In genomic region chr20:54643761-54644160, GRCh38 we compare ENCODE assay signal across 15 cellular contexts.
DNase-seq lines count a peak whose midpoint lies in the region; ATAC-seq and TF ChIP-seq lines count a peak whose summit lies in the region.
"Had no signal": no experiment of that assay in that cellular context is flagged by ENCODE, and none has a peak within 500 bp of the region (broad histone marks: within the 10 kb centered on the region; RNA-seq: fewer than 3 reads in every experiment).

No MANE protein-coding gene starts in this region.

- no peaks in the 10 kb centered on the region for H3K9me3 ChIP-seq in BLaER1 treated with 17β-estradiol and CSF1 and Interleukin-3, amounts not matched to agents 10 nM and 100 nM (replicated peaks in 1 of 11)
- H3K9me3 ChIP-seq: gastroesophageal sphincter had no signal

- peaks cover 12 to 22% (median 12%) of the 10 kb centered on the region in 10 experiments for H3K4me1 ChIP-seq in BLaER1 treated with 17β-estradiol and CSF1 and Interleukin-3, amounts not matched to agents 10 nM and 100 nM
- H3K4me1 ChIP-seq: gastroesophageal sphincter had no signal

- no peaks in the 10 kb centered on the region for H4K20me1 ChIP-seq in BLaER1 treated with 17β-estradiol and CSF1 and Interleukin-3, amounts not matched to agents 10 nM and 100 nM

- no peaks in the 10 kb centered on the region for H3K27me3 ChIP-seq in BLaER1 treated with 17β-estradiol and CSF1 and Interleukin-3, amounts not matched to agents 10 nM and 100 nM
- H3K27me3 ChIP-seq: gastroesophageal sphincter had no signal

- TF ChIP-seq CTCF in epithelial cell of esophagus (IDR thresholded peaks at IDR 0.05; ENCODE audit: insufficient read depth, low read depth, low read length, missing control alignments) (no peak), WTC11 (IDR thresholded peaks at IDR 0.05) (no peak)

- peak; percentile 21 to 55 for DNase-seq in NCI-H446 (lab: John Stamatoyannopoulos, UW)
- peak; percentile 56 for DNase-seq in epithelial cell of esophagus (ENCODE audit: low read depth)
- peak; percentile 37 for DNase-seq in non-pigmented ciliary epithelial cell (ENCODE audit: low read depth)
- DNase-seq in OCI-M1 (lab: John Stamatoyannopoulos, UW): no peak
- no peak for DNase-seq in WTC11 (ENCODE audit: low spot score)
- DNase-seq in activated CD4-positive, alpha-beta T cell treated with anti-CD3 and anti-CD28 coated beads, Interleukin-2, amount 50 U/mL, for 1 hour: no peak
- DNase-seq: activated naive CD4-positive, alpha-beta T cell treated with anti-CD3 and anti-CD28 coated beads, Interleukin-2, amount 10 ng/mL, durations not matched to agents 7 days and 5 days; left cardiac atrium; naive thymus-derived CD8-positive, alpha-beta T cell; NCI-H2171 treated with DMSO at 0.1 percent for 48 hours; T-helper 9 cell had no signal

- H3K27me3 Mint-ChIP-seq in WTC11 (ENCODE audit: low read depth): no peaks in the 10 kb centered on the region
- H3K27me3 Mint-ChIP-seq: activated naive CD4-positive, alpha-beta T cell treated with anti-CD3 and anti-CD28 coated beads, Interleukin-2, amount 10 ng/mL, durations not matched to agents 7 days and 5 days had no signal

- no peak overlapping the region for H3K27ac Mint-ChIP-seq in WTC11
- H3K27ac Mint-ChIP-seq: activated naive CD4-positive, alpha-beta T cell treated with anti-CD3 and anti-CD28 coated beads, Interleukin-2, amount 10 ng/mL, durations not matched to agents 7 days and 5 days; naive thymus-derived CD8-positive, alpha-beta T cell had no signal

- H3K4me2 ChIP-seq in BLaER1 treated with 17β-estradiol and CSF1 and Interleukin-3, amounts not matched to agents 10 nM and 100 nM: peak overlapping the region; percentile 18 to 64 (median 55); a peak in 21 of 22 replicates

- H3K9me3 Mint-ChIP-seq in WTC11: no peaks in the 10 kb centered on the region
- H3K9me3 Mint-ChIP-seq: activated naive CD4-positive, alpha-beta T cell treated with anti-CD3 and anti-CD28 coated beads, Interleukin-2, amount 10 ng/mL, durations not matched to agents 7 days and 5 days; naive thymus-derived CD8-positive, alpha-beta T cell had no signal

- H3K4me1 Mint-ChIP-seq in WTC11: peaks cover 10% of the 10 kb centered on the region
- H3K4me1 Mint-ChIP-seq: activated naive CD4-positive, alpha-beta T cell treated with anti-CD3 and anti-CD28 coated beads, Interleukin-2, amount 10 ng/mL, durations not matched to agents 7 days and 5 days; naive thymus-derived CD8-positive, alpha-beta T cell had no signal

- no peak overlapping the region for H3K4me3 Mint-ChIP-seq in WTC11
- H3K4me3 Mint-ChIP-seq: activated naive CD4-positive, alpha-beta T cell treated with anti-CD3 and anti-CD28 coated beads, Interleukin-2, amount 10 ng/mL, durations not matched to agents 7 days and 5 days; naive thymus-derived CD8-positive, alpha-beta T cell had no signal

- peak overlapping the region in 1 of 11 experiments; percentile 9; a peak in 1 of 22 replicates for H3K27ac ChIP-seq in BLaER1 treated with 17β-estradiol and CSF1 and Interleukin-3, amounts not matched to agents 10 nM and 100 nM
- H3K27ac ChIP-seq: gastroesophageal sphincter, skin epidermis had no signal

- POLR2A ChIA-PET in WTC11 (lab: Charles Lee): no interaction called here

- H3K9ac ChIP-seq in BLaER1 treated with 17β-estradiol and CSF1 and Interleukin-3, amounts not matched to agents 10 nM and 100 nM: no peak overlapping the region

- no peak overlapping the region for H3K4me3 ChIP-seq in BLaER1 treated with 17β-estradiol and CSF1 and Interleukin-3, amounts not matched to agents 10 nM and 100 nM
- H3K4me3 ChIP-seq in epithelial cell of esophagus (ENCODE audit: low read length): no peak overlapping the region
- H3K4me3 ChIP-seq: gastroesophageal sphincter, skin epidermis had no signal

- CTCF ChIA-PET in WTC11 (lab: Charles Lee): no interaction called here

- no peaks in the 10 kb centered on the region for H3K36me3 ChIP-seq in BLaER1 treated with 17β-estradiol and CSF1 and Interleukin-3, amounts not matched to agents 10 nM and 100 nM
- H3K36me3 ChIP-seq: gastroesophageal sphincter had no signal

- H3K36me3 Mint-ChIP-seq in WTC11: no peaks in the 10 kb centered on the region
- H3K36me3 Mint-ChIP-seq: activated naive CD4-positive, alpha-beta T cell treated with anti-CD3 and anti-CD28 coated beads, Interleukin-2, amount 10 ng/mL, durations not matched to agents 7 days and 5 days; naive thymus-derived CD8-positive, alpha-beta T cell had no signal

- ATAC-seq in WTC11 (no peak), HG03095 (IDR thresholded peaks at IDR 0.05; ENCODE audit: unreplicated experiment) (no peak)
- ATAC-seq: gastroesophageal sphincter; naive thymus-derived CD8-positive, alpha-beta T cell had no signal

TF ChIP-seq in WTC11, 78 proteins besides CTCF, POLR2A, EP300 and RAD21 (continues in another document):
- no peak for TF ChIP-seq TEAD1 (CRISPR knock-in tag; IDR thresholded peaks at IDR 0.05)
- no peak for TF ChIP-seq ERG (CRISPR knock-in tag; IDR thresholded peaks at IDR 0.05)
- no peak for TF ChIP-seq NFATC4 (CRISPR knock-in tag; IDR thresholded peaks at IDR 0.05)
- TF ChIP-seq TCF7 (CRISPR knock-in tag; IDR thresholded peaks at IDR 0.05; ENCODE audit: low read depth): no peak
- TF ChIP-seq USF2 (CRISPR knock-in tag; IDR thresholded peaks at IDR 0.05): no peak
- TF ChIP-seq SMAD4 (CRISPR knock-in tag; IDR thresholded peaks at IDR 0.05): no peak
- TF ChIP-seq PRRX2 (CRISPR knock-in tag; IDR thresholded peaks at IDR 0.05): no peak
- no peak for TF ChIP-seq ATF2 (CRISPR knock-in tag; IDR thresholded peaks at IDR 0.05; ENCODE audit: borderline replicate concordance, low read depth)
- no peak for TF ChIP-seq KAT7 (CRISPR knock-in tag; IDR thresholded peaks at IDR 0.05; ENCODE audit: borderline replicate concordance)
- TF ChIP-seq ZSCAN18 (CRISPR knock-in tag; IDR thresholded peaks at IDR 0.05): no peak
- TF ChIP-seq ZNF512 (CRISPR knock-in tag; IDR thresholded peaks at IDR 0.05; ENCODE audit: borderline replicate concordance): no peak
- TF ChIP-seq MAX (CRISPR knock-in tag; IDR thresholded peaks at IDR 0.05): no peak
- no peak for TF ChIP-seq FOXJ3 (CRISPR knock-in tag; IDR thresholded peaks at IDR 0.05; ENCODE audit: borderline replicate concordance)

Comparison
In these comparisons a context has a peak if more than half of its experiments do, and no peak if none do; other contexts are left out.
1. DNase-seq: peak in NCI-H446 (2 of 2), epithelial cell of esophagus (single experiment) and non-pigmented ciliary epithelial cell (single experiment); none in OCI-M1 (single experiment), WTC11 (single experiment) and activated CD4-positive, alpha-beta T cell treated with anti-CD3 and anti-CD28 coated beads, Interleukin-2, amount 50 U/mL, for 1 hour (single experiment).